Comparison of ENCODE assay signal across 27 cellular contexts in genomic region chr3:42639192-42639591, GRCh38. TPM values are rescaled to one million over a fixed set of nuclear protein-coding genes. Genes with fewer than 3 reads are reported as not detected.
DNase-seq lines count a peak whose midpoint lies in the region; TF ChIP-seq lines count a peak whose summit lies in the region.
"Had no signal": no experiment of that assay in that cellular context is flagged by ENCODE, and none has a peak within 500 bp of the region (broad histone marks: within the 10 kb centered on the region; RNA-seq: fewer than 3 reads in every experiment).

No MANE protein-coding gene starts in this region.

- H3K9me2 ChIP-seq in MM.1S (replicated peaks; ENCODE audit: insufficient read depth, low read length), result no peaks in the 10 kb centered on the region

- H3K9ac ChIP-seq in MM.1S (ENCODE audit: low read length), result no peak overlapping the region

- TF ChIP-seq POLR2A in stomach (IDR thresholded peaks at IDR 0.05), result no peak

- peaks cover 21% of the 10 kb centered on the region for H3K79me2 ChIP-seq in MM.1S (ENCODE audit: low read length)

- H3K4me3 ChIP-seq in MM.1S (ENCODE audit: low read length), result no peak overlapping the region
- H3K4me3 ChIP-seq in effector memory CD4-positive, alpha-beta T cell (ENCODE audit: insufficient read depth, low read depth, low read length, poor library complexity, severe bottlenecking), result peak overlapping the region; percentile 16
- H3K4me3 ChIP-seq in stomach, result no peak overlapping the region
- H3K4me3 ChIP-seq: coronary artery, heart right ventricle, left lung, mucosa of descending colon, upper lobe of right lung had no signal

- H4K20me1 ChIP-seq in MM.1S (ENCODE audit: insufficient read depth, low read length), result no peaks in the 10 kb centered on the region

- H3K27me3 ChIP-seq in MM.1S (replicated peaks; ENCODE audit: insufficient read depth, low read length), result no peaks in the 10 kb centered on the region
- H3K27me3 ChIP-seq in effector memory CD4-positive, alpha-beta T cell (replicated peaks; ENCODE audit: control insufficient read depth, insufficient read depth, low read length, poor library complexity, severe bottlenecking), result no peaks in the 10 kb centered on the region
- no peaks in the 10 kb centered on the region for H3K27me3 ChIP-seq in stomach
- H3K27me3 ChIP-seq: heart right ventricle, left lung, upper lobe of right lung had no signal

- H2AFZ ChIP-seq in MM.1S (ENCODE audit: low read length), result no peak overlapping the region

- peak overlapping the region; percentile 72; the same call in 1 of the 2 replicates for H3K4me2 ChIP-seq in MM.1S (ENCODE audit: low read depth, low read length)

- H3K9me3 ChIP-seq in MM.1S (replicated peaks; ENCODE audit: insufficient read depth, low read length) (no peaks in the 10 kb centered on the region), stomach (no peaks in the 10 kb centered on the region)
- H3K9me3 ChIP-seq in effector memory CD4-positive, alpha-beta T cell (ENCODE audit: control insufficient read depth, low read length), result no peaks in the 10 kb centered on the region
- H3K9me3 ChIP-seq: heart right ventricle, left lung, mucosa of descending colon, upper lobe of right lung had no signal

- WGBS in stomach, 5 donors, result 78 to 88% (median 85%) methylated on average over 6 of the region's 6 CpGs

- no peak for DNase-seq in MM.1S
- DNase-seq in effector memory CD4-positive, alpha-beta T cell, result no peak
- DNase-seq in stomach, result no peak
- no peak for DNase-seq in occipital lobe (lab: John Stamatoyannopoulos, UW)
- DNase-seq in NCI-H526 treated with DMSO at 0.1 percent for 48 hours (lab: John Stamatoyannopoulos, UW), result no peak
- no peak for DNase-seq in C1 segment of cervical spinal cord (lab: John Stamatoyannopoulos, UW)
- DNase-seq: activated naive CD8-positive, alpha-beta T cell treated with anti-CD3 and anti-CD28 coated beads for 36 hours; COR-L47; DND-41; H9; heart right ventricle; Kasumi-1; left lung; mucosa of descending colon; NCI-H1048; NCI-H2029; NCI-H226; OCI-M1; SHP77 treated with DMSO at 0.1 percent for 48 hours; small intestine; stimulated activated CD4-positive, alpha-beta T cell treated with anti-CD3 and anti-CD28 coated beads, Interleukin-4, amount 100 ng/mL, for 24 hours; stimulated activated naive CD8-positive, alpha-beta T cell treated with anti-CD3 and anti-CD28 coated beads, Interleukin-15, amount 100 ng/mL, for 72 hours; upper lobe of right lung had no signal

- H3F3A ChIP-seq in MM.1S (ENCODE audit: insufficient read depth, low read length), result peaks cover 18% of the 10 kb centered on the region

- TF ChIP-seq EP300 in stomach (IDR thresholded peaks at IDR 0.05), result no peak

- peak overlapping the region; percentile 53; the same call in 1 of the 2 replicates for H3K27ac ChIP-seq in MM.1S (ENCODE audit: low read length)
- peak overlapping the region; percentile 74 for H3K27ac ChIP-seq in effector memory CD4-positive, alpha-beta T cell (ENCODE audit: insufficient read depth, low read length, poor library complexity, severe bottlenecking)
- peak overlapping the region in 3 of 5 donors; percentile 17 to 68 (median 29) for H3K27ac ChIP-seq in stomach
- H3K27ac ChIP-seq: coronary artery had no signal

- H3K4me1 ChIP-seq in MM.1S (ENCODE audit: low read length) (peaks cover 16% of the 10 kb centered on the region), stomach (peaks cover 0 to 12% (median 2%) of the 10 kb centered on the region in 4 donors)
- peaks cover 22% of the 10 kb centered on the region for H3K4me1 ChIP-seq in effector memory CD4-positive, alpha-beta T cell (ENCODE audit: control insufficient read depth, insufficient read depth, low read length, poor library complexity, severe bottlenecking)
- H3K4me1 ChIP-seq: left lung had no signal

- no peak for TF ChIP-seq CTCF in MM.1S (IDR thresholded peaks at IDR 0.05; ENCODE audit: low read length)
- no peak for TF ChIP-seq CTCF in stomach (IDR thresholded peaks at IDR 0.05)

- H3K36me3 ChIP-seq in MM.1S (replicated peaks; ENCODE audit: insufficient read depth, low read length) (peaks cover 9% of the 10 kb centered on the region; the same call in 1 of the 2 replicates), stomach (peaks cover 77 to 100% (median 100%) of the 10 kb centered on the region in 4 donors)
- peaks cover 63% of the 10 kb centered on the region for H3K36me3 ChIP-seq in effector memory CD4-positive, alpha-beta T cell (ENCODE audit: control insufficient read depth, insufficient read depth, low read length)

- intact Hi-C loops in stomach (cut with DNase I; ENCODE audit: low total_unique reads), result no loop called here

RNA-seq across cellular contexts. Expression of gene ZBTB47, which starts 14.3 kb away (rescaled TPM):
- 10 to 100 TPM; 10.1 to 40.3 (median 19.6) TPM for total RNA-seq in stomach
- polyA plus RNA-seq in stomach, result 10 to 100 TPM; 10.4 to 40.0 (median 32.1) TPM
- 22.1 TPM for total RNA-seq in occipital lobe

RNA-seq across cellular contexts. Expression of gene NKTR, which starts 38.7 kb away (rescaled TPM):
- total RNA-seq in stomach, result 100 to 1,000 TPM in 4 of 5 donors, 10 to 100 TPM in 1; 76.5 to 488 (median 141) TPM
- 10 to 100 TPM in 1 of 3 donors, 1 to 10 TPM in 2; 3.8 to 20.0 (median 6.4) TPM for polyA plus RNA-seq in stomach
- total RNA-seq in occipital lobe, result 246 TPM

RNA-seq across cellular contexts. Expression of gene KLHL40, which starts 46.1 kb away (rescaled TPM):
- total RNA-seq in stomach, result under 1 TPM in 1 of 5 donors, not detected in 4; 0.18 TPM
- polyA plus RNA-seq in stomach, result 1 to 10 TPM in 1 of 3 donors, under 1 TPM in 1, not detected in 1; 0.05 to 2.0 TPM
- not detected for total RNA-seq in occipital lobe
- total RNA-seq: activated naive CD8-positive, alpha-beta T cell treated with anti-CD3 and anti-CD28 coated beads for 36 hours; activated T-helper 17 cell treated with anti-CD3 and anti-CD28 coated beads, Interleukin-2, amount 50 U/mL, for 72 hours; endothelial cell of umbilical vein; H9; HT-29; left lung; mucosa of descending colon; upper lobe of right lung had no signal
- polyA plus RNA-seq: endothelial cell of umbilical vein had no signal

RNA-seq across cellular contexts. Expression of gene SS18L2, which starts 48.5 kb away (rescaled TPM):
- total RNA-seq in stomach (10 to 100 TPM in 4 of 5 donors, 1 to 10 TPM in 1; 8.0 to 34.4 (median 27.7) TPM), occipital lobe (26.4 TPM)
- polyA plus RNA-seq in stomach, result 10 to 100 TPM; 31.9 to 59.7 (median 49.6) TPM

RNA-seq across cellular contexts. Expression of gene SEC22C, which starts 57.4 kb away (rescaled TPM):
- total RNA-seq in stomach, result 10 to 100 TPM in 4 of 5 donors, 1 to 10 TPM in 1; 9.8 to 64.3 (median 32.7) TPM
- polyA plus RNA-seq in stomach, result 10 to 100 TPM; 15.5 to 31.5 (median 26.3) TPM
- 78.5 TPM for total RNA-seq in occipital lobe
